In the genomic region with DNA sequence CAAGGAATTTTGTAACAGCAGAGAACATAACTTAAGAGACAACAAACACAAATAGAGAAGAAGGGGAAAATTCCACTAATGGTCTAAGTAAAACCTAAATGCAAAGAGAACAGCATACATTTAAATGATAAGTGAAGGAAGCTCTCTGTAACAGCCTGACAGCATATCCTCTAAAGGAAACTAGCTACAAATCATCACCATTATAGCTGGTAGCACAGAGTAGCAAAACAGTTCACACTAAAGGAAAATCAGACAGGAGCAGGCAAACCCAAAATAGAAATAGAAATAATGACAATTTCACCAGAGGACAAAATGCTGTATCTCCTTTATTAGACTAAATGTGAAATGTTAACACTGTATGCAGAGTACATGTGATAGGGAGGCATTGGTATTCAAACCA, we compare ENCODE assay signal across 1 cellular context.
TF ChIP-seq lines count a peak whose summit lies in the region.

No MANE protein-coding gene starts in this region.

TF ChIP-seq in GM23338, 12 proteins besides CTCF, POLR2A, EP300 and RAD21 (continued from another document):
- TF ChIP-seq, protein P1, sequence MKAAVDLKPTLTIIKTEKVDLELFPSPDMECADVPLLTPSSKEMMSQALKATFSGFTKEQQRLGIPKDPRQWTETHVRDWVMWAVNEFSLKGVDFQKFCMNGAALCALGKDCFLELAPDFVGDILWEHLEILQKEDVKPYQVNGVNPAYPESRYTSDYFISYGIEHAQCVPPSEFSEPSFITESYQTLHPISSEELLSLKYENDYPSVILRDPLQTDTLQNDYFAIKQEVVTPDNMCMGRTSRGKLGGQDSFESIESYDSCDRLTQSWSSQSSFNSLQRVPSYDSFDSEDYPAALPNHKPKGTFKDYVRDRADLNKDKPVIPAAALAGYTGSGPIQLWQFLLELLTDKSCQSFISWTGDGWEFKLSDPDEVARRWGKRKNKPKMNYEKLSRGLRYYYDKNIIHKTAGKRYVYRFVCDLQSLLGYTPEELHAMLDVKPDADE (IDR thresholded peaks at IDR 0.05), result no peak
- no peak for TF ChIP-seq JUNB (IDR thresholded peaks at IDR 0.05; ENCODE audit: unreplicated experiment)
- no peak for TF ChIP-seq ZNF114 (CRISPR knock-in tag; IDR thresholded peaks at IDR 0.05)
- TF ChIP-seq, protein P2, sequence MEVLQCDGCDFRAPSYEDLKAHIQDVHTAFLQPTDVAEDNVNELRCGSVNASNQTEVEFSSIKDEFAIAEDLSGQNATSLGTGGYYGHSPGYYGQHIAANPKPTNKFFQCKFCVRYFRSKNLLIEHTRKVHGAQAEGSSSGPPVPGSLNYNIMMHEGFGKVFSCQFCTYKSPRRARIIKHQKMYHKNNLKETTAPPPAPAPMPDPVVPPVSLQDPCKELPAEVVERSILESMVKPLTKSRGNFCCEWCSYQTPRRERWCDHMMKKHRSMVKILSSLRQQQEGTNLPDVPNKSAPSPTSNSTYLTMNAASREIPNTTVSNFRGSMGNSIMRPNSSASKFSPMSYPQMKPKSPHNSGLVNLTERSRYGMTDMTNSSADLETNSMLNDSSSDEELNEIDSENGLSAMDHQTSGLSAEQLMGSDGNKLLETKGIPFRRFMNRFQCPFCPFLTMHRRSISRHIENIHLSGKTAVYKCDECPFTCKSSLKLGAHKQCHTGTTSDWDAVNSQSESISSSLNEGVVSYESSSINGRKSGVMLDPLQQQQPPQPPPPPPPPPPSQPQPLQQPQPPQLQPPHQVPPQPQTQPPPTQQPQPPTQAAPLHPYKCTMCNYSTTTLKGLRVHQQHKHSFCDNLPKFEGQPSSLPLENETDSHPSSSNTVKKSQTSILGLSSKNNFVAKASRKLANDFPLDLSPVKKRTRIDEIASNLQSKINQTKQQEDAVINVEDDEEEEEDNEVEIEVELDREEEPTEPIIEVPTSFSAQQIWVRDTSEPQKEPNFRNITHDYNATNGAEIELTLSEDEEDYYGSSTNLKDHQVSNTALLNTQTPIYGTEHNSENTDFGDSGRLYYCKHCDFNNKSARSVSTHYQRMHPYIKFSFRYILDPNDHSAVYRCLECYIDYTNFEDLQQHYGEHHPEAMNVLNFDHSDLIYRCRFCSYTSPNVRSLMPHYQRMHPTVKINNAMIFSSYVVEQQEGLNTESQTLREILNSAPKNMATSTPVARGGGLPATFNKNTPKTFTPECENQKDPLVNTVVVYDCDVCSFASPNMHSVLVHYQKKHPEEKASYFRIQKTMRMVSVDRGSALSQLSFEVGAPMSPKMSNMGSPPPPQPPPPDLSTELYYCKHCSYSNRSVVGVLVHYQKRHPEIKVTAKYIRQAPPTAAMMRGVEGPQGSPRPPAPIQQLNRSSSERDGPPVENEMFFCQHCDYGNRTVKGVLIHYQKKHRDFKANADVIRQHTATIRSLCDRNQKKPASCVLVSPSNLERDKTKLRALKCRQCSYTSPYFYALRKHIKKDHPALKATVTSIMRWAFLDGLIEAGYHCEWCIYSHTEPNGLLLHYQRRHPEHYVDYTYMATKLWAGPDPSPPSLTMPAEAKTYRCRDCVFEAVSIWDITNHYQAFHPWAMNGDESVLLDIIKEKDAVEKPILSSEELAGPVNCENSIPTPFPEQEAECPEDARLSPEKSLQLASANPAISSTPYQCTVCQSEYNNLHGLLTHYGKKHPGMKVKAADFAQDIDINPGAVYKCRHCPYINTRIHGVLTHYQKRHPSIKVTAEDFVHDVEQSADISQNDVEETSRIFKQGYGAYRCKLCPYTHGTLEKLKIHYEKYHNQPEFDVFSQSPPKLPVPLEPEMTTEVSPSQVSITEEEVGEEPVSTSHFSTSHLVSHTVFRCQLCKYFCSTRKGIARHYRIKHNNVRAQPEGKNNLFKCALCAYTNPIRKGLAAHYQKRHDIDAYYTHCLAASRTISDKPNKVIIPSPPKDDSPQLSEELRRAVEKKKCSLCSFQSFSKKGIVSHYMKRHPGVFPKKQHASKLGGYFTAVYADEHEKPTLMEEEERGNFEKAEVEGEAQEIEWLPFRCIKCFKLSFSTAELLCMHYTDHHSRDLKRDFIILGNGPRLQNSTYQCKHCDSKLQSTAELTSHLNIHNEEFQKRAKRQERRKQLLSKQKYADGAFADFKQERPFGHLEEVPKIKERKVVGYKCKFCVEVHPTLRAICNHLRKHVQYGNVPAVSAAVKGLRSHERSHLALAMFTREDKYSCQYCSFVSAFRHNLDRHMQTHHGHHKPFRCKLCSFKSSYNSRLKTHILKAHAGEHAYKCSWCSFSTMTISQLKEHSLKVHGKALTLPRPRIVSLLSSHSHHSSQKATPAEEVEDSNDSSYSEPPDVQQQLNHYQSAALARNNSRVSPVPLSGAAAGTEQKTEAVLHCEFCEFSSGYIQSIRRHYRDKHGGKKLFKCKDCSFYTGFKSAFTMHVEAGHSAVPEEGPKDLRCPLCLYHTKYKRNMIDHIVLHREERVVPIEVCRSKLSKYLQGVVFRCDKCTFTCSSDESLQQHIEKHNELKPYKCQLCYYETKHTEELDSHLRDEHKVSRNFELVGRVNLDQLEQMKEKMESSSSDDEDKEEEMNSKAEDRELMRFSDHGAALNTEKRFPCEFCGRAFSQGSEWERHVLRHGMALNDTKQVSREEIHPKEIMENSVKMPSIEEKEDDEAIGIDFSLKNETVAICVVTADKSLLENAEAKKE (CRISPR knock-in tag; IDR thresholded peaks at IDR 0.05), result no peak
